Comparison of ENCODE assay signal across 15 cellular contexts in genomic region chr5:57858905-57859304, GRCh38.
"Had no signal": no experiment of that assay in that cellular context is flagged by ENCODE, and none has a peak within 500 bp of the region (broad histone marks: within the 10 kb centered on the region; RNA-seq: fewer than 3 reads in every experiment).

No MANE protein-coding gene starts in this region.

- H3K36me3 Mint-ChIP-seq: immature natural killer cell; natural killer cell treated with Interleukin-12 subunit alpha and Interleukin-12 subunit beta and Interleukin-15 and Interleukin-18, amount 100 ng/mL, for 72 hours had no signal

- H3K27me3 Mint-ChIP-seq: activated B cell treated with CpG ODN at 0.5 μM for 24 hours; activated CD4-positive, alpha-beta T cell treated with anti-CD3 and anti-CD28 coated beads, Interleukin-2, amount 10 ng/mL, durations not matched to agents 24 days and 14 days; dendritic cell treated with granulocyte-macrophage colony-stimulating factor and Interleukin-4, amounts not matched to agents 40 ng/mL and 50 ng/mL, for 4 days; natural killer cell treated with Interleukin-12 subunit alpha and Interleukin-12 subunit beta and Interleukin-15 and Interleukin-18, amount 100 ng/mL, for 72 hours; stimulated activated naive CD8-positive, alpha-beta T cell treated with anti-CD3 and anti-CD28 coated beads, Interleukin-15, amount 100 ng/mL, for 72 hours had no signal

- H3K4me3 ChIP-seq: mucosa of descending colon, prostate gland, thoracic aorta, uterus had no signal

- H3K27ac ChIP-seq: prostate gland, thoracic aorta, uterus had no signal

- ATAC-seq: mucosa of descending colon; natural killer cell treated with Interleukin-12 subunit alpha and Interleukin-12 subunit beta and Interleukin-15 and Interleukin-18, amount 100 ng/mL, for 72 hours; stimulated activated naive CD8-positive, alpha-beta T cell treated with anti-CD3 and anti-CD28 coated beads, Interleukin-15, amount 100 ng/mL, for 72 hours had no signal

- H3K9me3 Mint-ChIP-seq: activated B cell treated with CpG ODN at 0.5 μM for 24 hours; dendritic cell treated with granulocyte-macrophage colony-stimulating factor and Interleukin-4, amounts not matched to agents 40 ng/mL and 50 ng/mL, for 4 days; endodermal cell; natural killer cell treated with Interleukin-12 subunit alpha and Interleukin-12 subunit beta and Interleukin-15 and Interleukin-18, amount 100 ng/mL, for 72 hours had no signal

- H3K27me3 ChIP-seq: uterus had no signal

- DNase-seq: activated B cell treated with CpG ODN at 0.5 μM for 24 hours; activated CD4-positive, alpha-beta T cell treated with anti-CD3 and anti-CD28 coated beads, Interleukin-2, amount 10 ng/mL, durations not matched to agents 24 days and 14 days; activated naive CD4-positive, alpha-beta T cell treated with anti-CD3 and anti-CD28 coated beads for 36 hours; endodermal cell; erythroblast; immature natural killer cell; left cardiac atrium; stimulated activated CD4-positive, alpha-beta T cell treated with anti-CD3 and anti-CD28 coated beads, Interleukin-4, amount 100 ng/mL, for 24 hours; stimulated activated naive CD8-positive, alpha-beta T cell treated with anti-CD3 and anti-CD28 coated beads, Interleukin-15, amount 100 ng/mL, for 72 hours; uterus had no signal

- H3K4me1 Mint-ChIP-seq: activated B cell treated with CpG ODN at 0.5 μM for 24 hours; activated CD4-positive, alpha-beta T cell treated with anti-CD3 and anti-CD28 coated beads, Interleukin-2, amount 10 ng/mL, durations not matched to agents 24 days and 14 days; endodermal cell; immature natural killer cell; stimulated activated naive CD8-positive, alpha-beta T cell treated with anti-CD3 and anti-CD28 coated beads, Interleukin-15, amount 100 ng/mL, for 72 hours had no signal

- H3K27ac Mint-ChIP-seq: activated B cell treated with CpG ODN at 0.5 μM for 24 hours; activated CD4-positive, alpha-beta T cell treated with anti-CD3 and anti-CD28 coated beads, Interleukin-2, amount 10 ng/mL, durations not matched to agents 24 days and 14 days; activated naive CD4-positive, alpha-beta T cell treated with anti-CD3 and anti-CD28 coated beads for 36 hours; dendritic cell treated with granulocyte-macrophage colony-stimulating factor and Interleukin-4, amounts not matched to agents 40 ng/mL and 50 ng/mL, for 4 days; endodermal cell; immature natural killer cell; natural killer cell treated with Interleukin-12 subunit alpha and Interleukin-12 subunit beta and Interleukin-15 and Interleukin-18, amount 100 ng/mL, for 72 hours; stimulated activated naive CD8-positive, alpha-beta T cell treated with anti-CD3 and anti-CD28 coated beads, Interleukin-15, amount 100 ng/mL, for 72 hours had no signal

- H3K4me3 Mint-ChIP-seq: activated B cell treated with CpG ODN at 0.5 μM for 24 hours; activated CD4-positive, alpha-beta T cell treated with anti-CD3 and anti-CD28 coated beads, Interleukin-2, amount 10 ng/mL, durations not matched to agents 24 days and 14 days; activated naive CD4-positive, alpha-beta T cell treated with anti-CD3 and anti-CD28 coated beads for 36 hours; dendritic cell treated with granulocyte-macrophage colony-stimulating factor and Interleukin-4, amounts not matched to agents 40 ng/mL and 50 ng/mL, for 4 days; endodermal cell; immature natural killer cell; natural killer cell treated with Interleukin-12 subunit alpha and Interleukin-12 subunit beta and Interleukin-15 and Interleukin-18, amount 100 ng/mL, for 72 hours; stimulated activated naive CD8-positive, alpha-beta T cell treated with anti-CD3 and anti-CD28 coated beads, Interleukin-15, amount 100 ng/mL, for 72 hours had no signal
